In genomic region chr19:42250249-42250665, GRCh38 we compare ENCODE assay signal across 12 cellular contexts. TPM values are rescaled to one million over a fixed set of nuclear protein-coding genes. Genes with fewer than 3 reads are reported as not detected.
DNase-seq lines count a peak whose midpoint lies in the region; ATAC-seq and TF ChIP-seq lines count a peak whose summit lies in the region.
"Had no signal": no experiment of that assay in that cellular context is flagged by ENCODE, and none has a peak within 500 bp of the region (broad histone marks: within the 10 kb centered on the region; RNA-seq: fewer than 3 reads in every experiment).

No MANE protein-coding gene starts in this region.

- no peak for TF ChIP-seq EP300 in upper lobe of left lung (IDR thresholded peaks at IDR 0.05)

- TF ChIP-seq POLR2A in upper lobe of left lung (IDR thresholded peaks at IDR 0.05) = no peak

- no peaks in the 10 kb centered on the region for H3K9me3 Mint-ChIP-seq in activated T-cell treated with anti-CD3 and anti-CD28 coated beads, Interleukin-2, amount 50 U/mL, for 72 hours
- no peaks in the 10 kb centered on the region for H3K9me3 Mint-ChIP-seq in central memory CD8-positive, alpha-beta T cell
- H3K9me3 Mint-ChIP-seq: activated B cell treated with CpG ODN at 0.5 μM for 24 hours, memory B cell had no signal

- no peaks in the 10 kb centered on the region for H3K27me3 Mint-ChIP-seq in activated T-cell treated with anti-CD3 and anti-CD28 coated beads, Interleukin-2, amount 50 U/mL, for 72 hours (ENCODE audit: low read depth)
- no peaks in the 10 kb centered on the region for H3K27me3 Mint-ChIP-seq in central memory CD8-positive, alpha-beta T cell
- H3K27me3 Mint-ChIP-seq: activated B cell treated with CpG ODN at 0.5 μM for 24 hours, memory B cell had no signal

- H3K27ac ChIP-seq in muscle layer of duodenum (ENCODE audit: low read length) (peak overlapping the region; percentile 39), upper lobe of left lung (peak overlapping the region; percentile 98 to 100 (median 100))

- H3K27me3 ChIP-seq in muscle layer of duodenum (ENCODE audit: low read depth, low read length) (no peaks in the 10 kb centered on the region), upper lobe of left lung (no peaks in the 10 kb centered on the region)

- ATAC-seq in activated T-cell treated with anti-CD3 and anti-CD28 coated beads, Interleukin-2, amount 50 U/mL, for 72 hours (replicated peaks in 1 of 2) = no peak
- ATAC-seq in central memory CD8-positive, alpha-beta T cell (replicated peaks; ENCODE audit: extremely low read depth, poor library complexity, severe bottlenecking) = no peak
- ATAC-seq in upper lobe of left lung (ENCODE audit: low FRiP score in 2 of 2) = no peak
- ATAC-seq in GM21786 (IDR thresholded peaks at IDR 0.05; ENCODE audit: unreplicated experiment) = no peak

- TF ChIP-seq CTCF in upper lobe of left lung (IDR thresholded peaks at IDR 0.05) = no peak

- no peak for DNase-seq in activated T-cell treated with anti-CD3 and anti-CD28 coated beads, Interleukin-2, amount 50 U/mL, for 72 hours
- DNase-seq in activated T-cell treated with anti-CD3 and anti-CD28 coated beads, Interleukin-2, amount 50 U/mL, for 48 hours = no peak
- no peak for DNase-seq in central memory CD8-positive, alpha-beta T cell (ENCODE audit: low spot score in 2 of 2)
- DNase-seq in upper lobe of left lung = peak in 1 of 2 donors; percentile 73
- no peak for DNase-seq in activated effector memory CD4-positive, alpha-beta T cell treated with anti-CD3 and anti-CD28 coated beads, Interleukin-2, amount 50 U/mL, for 16 hours
- DNase-seq in Ammon's horn (ENCODE audit: low spot score) = no peak
- DNase-seq: activated B cell treated with CpG ODN at 0.5 μM for 24 hours, cortex of kidney, NCI-H510A treated with DMSO at 0.1 percent for 48 hours had no signal

- peaks cover 51% of the 10 kb centered on the region for H3K4me1 Mint-ChIP-seq in activated T-cell treated with anti-CD3 and anti-CD28 coated beads, Interleukin-2, amount 50 U/mL, for 72 hours (ENCODE audit: low read depth)
- peaks cover 18% of the 10 kb centered on the region for H3K4me1 Mint-ChIP-seq in central memory CD8-positive, alpha-beta T cell

- peaks cover 10 to 24% of the 10 kb centered on the region in 2 donors for H3K36me3 ChIP-seq in muscle layer of duodenum (ENCODE audit: control insufficient read depth in 1 of 2, insufficient read depth in 2 of 2, low read length in 2 of 2)
- peaks cover 0 to 27% (median 19%) of the 10 kb centered on the region in 4 donors for H3K36me3 ChIP-seq in upper lobe of left lung

- H3K36me3 Mint-ChIP-seq in activated T-cell treated with anti-CD3 and anti-CD28 coated beads, Interleukin-2, amount 50 U/mL, for 72 hours (ENCODE audit: insufficient read depth in 2 of 2) = peaks cover 2 to 3% of the 10 kb centered on the region in 2 donors
- peaks cover 36% of the 10 kb centered on the region for H3K36me3 Mint-ChIP-seq in central memory CD8-positive, alpha-beta T cell (ENCODE audit: insufficient read depth)
- H3K36me3 Mint-ChIP-seq: memory B cell had no signal

- WGBS in upper lobe of left lung, 2 donors = 33 to 65% methylated on average over 1 to 15 of the region's 15 CpGs

- H3K9me3 ChIP-seq in muscle layer of duodenum (ENCODE audit: control insufficient read depth in 1 of 2, low read length in 2 of 2) = no peaks in the 10 kb centered on the region
- H3K9me3 ChIP-seq in upper lobe of left lung = no peaks in the 10 kb centered on the region

- H3K4me3 ChIP-seq in muscle layer of duodenum (ENCODE audit: low read depth in 1 of 2, low read length in 2 of 2) (no peak overlapping the region), upper lobe of left lung (peak overlapping the region in 1 of 4 donors; percentile 90)

- no peak overlapping the region for H3K27ac Mint-ChIP-seq in activated T-cell treated with anti-CD3 and anti-CD28 coated beads, Interleukin-2, amount 50 U/mL, for 72 hours
- H3K27ac Mint-ChIP-seq in central memory CD8-positive, alpha-beta T cell (ENCODE audit: low read depth) = no peak overlapping the region
- H3K27ac Mint-ChIP-seq: activated B cell treated with CpG ODN at 0.5 μM for 24 hours, memory B cell had no signal

- peak overlapping the region; percentile 25 to 66 for H3K4me3 Mint-ChIP-seq in activated T-cell treated with anti-CD3 and anti-CD28 coated beads, Interleukin-2, amount 50 U/mL, for 72 hours
- H3K4me3 Mint-ChIP-seq in central memory CD8-positive, alpha-beta T cell = peak overlapping the region; percentile 25
- H3K4me3 Mint-ChIP-seq: activated B cell treated with CpG ODN at 0.5 μM for 24 hours, memory B cell had no signal

- H3K4me1 ChIP-seq in muscle layer of duodenum (ENCODE audit: control insufficient read depth in 1 of 2, insufficient read depth in 2 of 2, low read length in 2 of 2) (peaks cover 13 to 67% of the 10 kb centered on the region in 2 donors), upper lobe of left lung (peaks cover 33 to 65% (median 56%) of the 10 kb centered on the region in 4 donors)

RNA-seq across cellular contexts. Expression of gene ERF, which starts 4.7 kb away (rescaled TPM):
- total RNA-seq in activated T-cell treated with anti-CD3 and anti-CD28 coated beads, Interleukin-2, amount 50 U/mL, for 72 hours = 10 to 100 TPM; 65.7 to 75.6 TPM
- total RNA-seq in upper lobe of left lung = 10 to 100 TPM; 13.6 to 59.4 (median 32.5) TPM

RNA-seq across cellular contexts. Expression of gene GSK3A, which starts 7.9 kb away (rescaled TPM):
- 10 to 100 TPM; 39.6 to 43.2 TPM for total RNA-seq in activated T-cell treated with anti-CD3 and anti-CD28 coated beads, Interleukin-2, amount 50 U/mL, for 72 hours
- 10 to 100 TPM; 33.2 to 46.9 (median 39.1) TPM for total RNA-seq in upper lobe of left lung

RNA-seq across cellular contexts. Expression of gene CIC, which starts 18.8 kb away (rescaled TPM):
- total RNA-seq in activated T-cell treated with anti-CD3 and anti-CD28 coated beads, Interleukin-2, amount 50 U/mL, for 72 hours = 10 to 100 TPM; 90.1 to 95.0 TPM
- 100 to 1,000 TPM in 1 of 6 donors, 10 to 100 TPM in 5; 52.6 to 170 (median 77.7) TPM for total RNA-seq in upper lobe of left lung

RNA-seq across cellular contexts. Expression of gene ZNF526, which starts 30.1 kb away (rescaled TPM):
- total RNA-seq in activated T-cell treated with anti-CD3 and anti-CD28 coated beads, Interleukin-2, amount 50 U/mL, for 72 hours = 10 to 100 TPM; 11.4 to 11.9 TPM
- 10 to 100 TPM in 4 of 6 donors, 1 to 10 TPM in 2; 7.9 to 13.8 (median 11.4) TPM for total RNA-seq in upper lobe of left lung

RNA-seq across cellular contexts. Expression of gene DEDD2, which starts 32.8 kb away (rescaled TPM):
- 10 to 100 TPM; 28.8 to 31.6 TPM for total RNA-seq in activated T-cell treated with anti-CD3 and anti-CD28 coated beads, Interleukin-2, amount 50 U/mL, for 72 hours
- total RNA-seq in upper lobe of left lung = 100 to 1,000 TPM in 1 of 6 donors, 10 to 100 TPM in 5; 38.6 to 154 (median 51.2) TPM
